2 cellular contexts compared by ENCODE assay signal in genomic region chr4:74014332-74014731, GRCh38.
TF ChIP-seq lines count a peak whose summit lies in the region.

No MANE protein-coding gene starts in this region.

TF ChIP-seq in A549, 52 proteins besides CTCF, POLR2A, EP300 and RAD21 (continued from another document):
- peak; percentile 79 for TF ChIP-seq REST (IDR thresholded peaks at IDR 0.05)

TF ChIP-seq in HEK293, 187 proteins besides CTCF, POLR2A, EP300 and RAD21:
- TF ChIP-seq REST (tag by site-specific recombination; IDR thresholded peaks at IDR 0.05) (peak; percentile 88), ZNF311 (tag by site-specific recombination; IDR thresholded peaks at IDR 0.05; ENCODE audit: borderline replicate concordance) (no peak), KLF9 (tag by site-specific recombination; IDR thresholded peaks at IDR 0.05; ENCODE audit: low read depth) (no peak)
TF ChIP-seq in HEK293: peak in this region for 1.
